8 cellular contexts compared by ENCODE assay signal in the genomic region with DNA sequence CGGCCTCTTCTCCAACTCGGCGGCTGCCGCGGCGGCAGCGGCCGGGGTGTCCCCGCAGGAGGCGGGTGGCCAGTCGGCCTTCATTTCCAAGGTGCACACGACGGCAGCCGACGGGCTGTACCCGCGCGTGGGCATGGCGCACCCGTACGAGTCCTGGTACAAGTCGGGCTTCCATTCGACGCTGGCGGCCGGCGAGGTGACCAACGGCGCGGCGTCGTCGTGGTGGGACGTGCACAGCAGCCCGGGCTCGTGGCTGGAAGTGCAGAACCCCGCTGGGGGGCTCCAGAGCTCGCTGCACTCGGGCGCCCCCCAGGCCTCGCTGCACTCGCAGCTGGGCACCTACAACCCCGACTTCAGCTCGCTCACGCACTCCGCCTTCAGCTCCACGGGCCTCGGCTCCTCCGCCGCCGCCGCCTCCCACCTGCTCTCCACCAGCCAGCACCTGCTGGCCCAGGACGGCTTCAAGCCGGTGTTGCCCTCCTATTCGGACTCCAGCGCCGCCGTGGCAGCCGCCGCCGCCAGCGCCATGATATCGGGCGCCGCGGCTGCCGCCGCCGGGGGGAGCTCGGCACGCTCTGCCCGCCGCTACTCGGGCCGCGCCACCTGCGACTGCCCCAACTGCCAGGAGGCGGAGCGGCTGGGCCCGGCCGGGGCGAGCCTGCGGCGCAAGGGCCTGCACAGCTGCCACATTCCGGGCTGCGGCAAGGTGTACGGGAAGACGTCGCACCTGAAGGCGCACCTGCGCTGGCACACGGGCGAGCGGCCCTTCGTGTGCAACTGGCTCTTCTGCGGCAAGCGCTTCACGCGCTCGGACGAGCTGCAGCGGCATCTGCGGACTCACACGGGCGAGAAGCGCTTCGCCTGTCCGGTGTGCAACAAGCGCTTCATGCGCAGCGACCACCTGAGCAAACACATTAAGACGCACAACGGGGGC. TPM values are rescaled to one million over a fixed set of nuclear protein-coding genes. Genes with fewer than 3 reads are reported as not detected.
DNase-seq lines count a peak whose midpoint lies in the region; ATAC-seq and TF ChIP-seq lines count a peak whose summit lies in the region.

No MANE protein-coding gene starts in this region.

- H3K9me3 Mint-ChIP-seq in activated naive CD8-positive, alpha-beta T cell treated with anti-CD3 and anti-CD28 coated beads, Interleukin-2, amount 50 U/mL, for 24 hours, result no peaks in the 10 kb centered on the region
- no peaks in the 10 kb centered on the region for H3K9me3 Mint-ChIP-seq in type B pancreatic cell

- peaks cover 4% of the 10 kb centered on the region for H3K36me3 Mint-ChIP-seq in activated naive CD8-positive, alpha-beta T cell treated with anti-CD3 and anti-CD28 coated beads, Interleukin-2, amount 50 U/mL, for 24 hours (ENCODE audit: low read depth)
- peaks cover 5% of the 10 kb centered on the region for H3K36me3 Mint-ChIP-seq in type B pancreatic cell

- H3K27me3 Mint-ChIP-seq in activated naive CD8-positive, alpha-beta T cell treated with anti-CD3 and anti-CD28 coated beads, Interleukin-2, amount 50 U/mL, for 24 hours, result peaks cover 74% of the 10 kb centered on the region
- H3K27me3 Mint-ChIP-seq in type B pancreatic cell, result peaks cover 83% of the 10 kb centered on the region

- peak; percentile 50 for ATAC-seq in HG02588 (IDR thresholded peaks at IDR 0.05; ENCODE audit: unreplicated experiment)
- ATAC-seq in activated naive CD8-positive, alpha-beta T cell treated with anti-CD3 and anti-CD28 coated beads, Interleukin-2, amount 50 U/mL, for 24 hours, result peak; percentile 31

- peak overlapping the region; percentile 61; the same call in 1 of the 2 replicates for H3K4me3 ChIP-seq in GM08714 (ENCODE audit: low read length)

- DNase-seq in NCI-H69 (lab: John Stamatoyannopoulos, UW) (peak; percentile 71), kidney tubule cell (ENCODE audit: low spot score) (peak; percentile 68), type B pancreatic cell (ENCODE audit: extremely low spot score, unreplicated experiment) (no peak), GM19240 (ENCODE audit: insufficient read length, low spot score) (no peak), NCI-H187 treated with DMSO at 0.1 percent for 48 hours (lab: John Stamatoyannopoulos, UW) (no peak)
- peak; percentile 53 for DNase-seq in activated naive CD8-positive, alpha-beta T cell treated with anti-CD3 and anti-CD28 coated beads, Interleukin-2, amount 50 U/mL, for 24 hours

- peak; percentile 40 for TF ChIP-seq CTCF in type B pancreatic cell (conservative IDR thresholded peaks at IDR 0.05)

- peak overlapping the region; percentile 53 for H3K4me3 Mint-ChIP-seq in activated naive CD8-positive, alpha-beta T cell treated with anti-CD3 and anti-CD28 coated beads, Interleukin-2, amount 50 U/mL, for 24 hours
- H3K4me3 Mint-ChIP-seq in type B pancreatic cell, result peak overlapping the region; percentile 67

- H3K27ac Mint-ChIP-seq in activated naive CD8-positive, alpha-beta T cell treated with anti-CD3 and anti-CD28 coated beads, Interleukin-2, amount 50 U/mL, for 24 hours, result no peak overlapping the region
- H3K27ac Mint-ChIP-seq in type B pancreatic cell, result no peak overlapping the region

- H3K4me1 Mint-ChIP-seq in activated naive CD8-positive, alpha-beta T cell treated with anti-CD3 and anti-CD28 coated beads, Interleukin-2, amount 50 U/mL, for 24 hours, result peaks cover 50% of the 10 kb centered on the region
- H3K4me1 Mint-ChIP-seq in type B pancreatic cell (ENCODE audit: unreplicated experiment), result peaks cover 32% of the 10 kb centered on the region

RNA-seq across cellular contexts. Expression of a gene that starts 1.9 kb away (rescaled TPM):
- 0.56 TPM in 1 of 2 replicates, not detected in the other for total RNA-seq in type B pancreatic cell (ENCODE audit: low replicate concordance)

RNA-seq across cellular contexts. Expression of a gene that starts 58.9 kb away (rescaled TPM):
- total RNA-seq in type B pancreatic cell (ENCODE audit: low replicate concordance), result 23.2 and 25.9 TPM in 2 replicates

Comparison
In these comparisons a context has a peak if more than half of its experiments do, and no peak if none do; other contexts are left out.
1. DNase-seq: peak in NCI-H69 (single experiment), activated naive CD8-positive, alpha-beta T cell treated with anti-CD3 and anti-CD28 coated beads, Interleukin-2, amount 50 U/mL, for 24 hours (single experiment) and kidney tubule cell (single experiment); none in type B pancreatic cell (single experiment), GM19240 (single experiment) and NCI-H187 treated with DMSO at 0.1 percent for 48 hours (single experiment).